10 cellular contexts compared by ENCODE assay signal in genomic region chr9:131661954-131662621, GRCh38.
DNase-seq lines count a peak whose midpoint lies in the region; ATAC-seq and TF ChIP-seq lines count a peak whose summit lies in the region.
"Had no signal": no experiment of that assay in that cellular context is flagged by ENCODE, and none has a peak within 500 bp of the region (broad histone marks: within the 10 kb centered on the region; RNA-seq: fewer than 3 reads in every experiment).

No MANE protein-coding gene starts in this region.

- DNase-seq in GM10248 (ENCODE audit: extremely low spot score) (peak; percentile 46), NOMO-1 treated with dmso at 0.1 percent for 144 hours (lab: John Stamatoyannopoulos, UW; ENCODE audit: unreplicated experiment) (no peak), NCI-H226 (no peak)
- peak; percentile 44 to 50 for DNase-seq in activated CD4-positive, alpha-beta T cell treated with anti-CD3 and anti-CD28 coated beads for 24 hours (ENCODE audit: low read depth in 2 of 2)
- DNase-seq in activated naive CD8-positive, alpha-beta T cell treated with anti-CD3 and anti-CD28 coated beads, Interleukin-2, amount 10 ng/mL, durations not matched to agents 7 days and 5 days, result no peak
- peak; percentile 32 to 55 for DNase-seq in stimulated activated CD4-positive, alpha-beta T cell treated with anti-CD3 and anti-CD28 coated beads, Interleukin-1b, Interleukin-23, amount 100 ng/mL, for 1 hour (ENCODE audit: low read depth in 2 of 2)
- DNase-seq: kidney, NCI-H2081 had no signal

- no peak for TF ChIP-seq CTCF in GM10248 (IDR thresholded peaks at IDR 0.05; ENCODE audit: control extremely low read depth, extremely low read depth, low read depth, missing control alignments)

- CTCF ChIA-PET in GM10248 (lab: Yijun Ruan, JAX), result interaction anchor here (1.0 to 2.2 kb wide), 2 partner anchors 10 to 20 kb away, joined by 3 to 6 read pairs; no protein-coding TSS in a partner anchor

- POLR2A ChIA-PET in GM10248 (lab: Yijun Ruan, JAX), result no interaction called here
- POLR2A ChIA-PET in activated naive CD8-positive, alpha-beta T cell treated with anti-CD3 and anti-CD28 coated beads, Interleukin-2, amount 10 ng/mL, durations not matched to agents 7 days and 5 days (lab: Charles Lee), result interaction anchor here (0.7 kb wide), 1 partner anchor 332 kb away, joined by 3 read pairs; no protein-coding TSS in a partner anchor

- H3K4me1 Mint-ChIP-seq in activated naive CD8-positive, alpha-beta T cell treated with anti-CD3 and anti-CD28 coated beads, Interleukin-2, amount 10 ng/mL, durations not matched to agents 7 days and 5 days, result peaks cover 56% of the 10 kb centered on the region

- H3K27ac Mint-ChIP-seq in activated naive CD8-positive, alpha-beta T cell treated with anti-CD3 and anti-CD28 coated beads, Interleukin-2, amount 10 ng/mL, durations not matched to agents 7 days and 5 days, result peak overlapping the region; percentile 19

- H3K4me3 Mint-ChIP-seq in activated naive CD8-positive, alpha-beta T cell treated with anti-CD3 and anti-CD28 coated beads, Interleukin-2, amount 10 ng/mL, durations not matched to agents 7 days and 5 days, result peak overlapping the region; percentile 21

- no peaks in the 10 kb centered on the region for H3K27me3 Mint-ChIP-seq in activated naive CD8-positive, alpha-beta T cell treated with anti-CD3 and anti-CD28 coated beads, Interleukin-2, amount 10 ng/mL, durations not matched to agents 7 days and 5 days

- ATAC-seq in activated naive CD8-positive, alpha-beta T cell treated with anti-CD3 and anti-CD28 coated beads, Interleukin-2, amount 10 ng/mL, durations not matched to agents 7 days and 5 days (ENCODE audit: low read depth), result peak; percentile 94
- ATAC-seq in HG03354 (IDR thresholded peaks at IDR 0.05; ENCODE audit: poor library complexity, severe bottlenecking, unreplicated experiment) (no peak), GM21737 (IDR thresholded peaks at IDR 0.05; ENCODE audit: unreplicated experiment) (no peak)

- peaks cover 1% of the 10 kb centered on the region for H3K9me3 Mint-ChIP-seq in activated naive CD8-positive, alpha-beta T cell treated with anti-CD3 and anti-CD28 coated beads, Interleukin-2, amount 10 ng/mL, durations not matched to agents 7 days and 5 days

- H3K36me3 Mint-ChIP-seq in activated naive CD8-positive, alpha-beta T cell treated with anti-CD3 and anti-CD28 coated beads, Interleukin-2, amount 10 ng/mL, durations not matched to agents 7 days and 5 days, result peaks cover 22% of the 10 kb centered on the region

Comparison
In these comparisons a context has a peak if more than half of its experiments do, and no peak if none do; other contexts are left out.
1. DNase-seq: peak in GM10248 (single experiment), activated CD4-positive, alpha-beta T cell treated with anti-CD3 and anti-CD28 coated beads for 24 hours (2 of 2) and stimulated activated CD4-positive, alpha-beta T cell treated with anti-CD3 and anti-CD28 coated beads, Interleukin-1b, Interleukin-23, amount 100 ng/mL, for 1 hour (2 of 2); none in activated naive CD8-positive, alpha-beta T cell treated with anti-CD3 and anti-CD28 coated beads, Interleukin-2, amount 10 ng/mL, durations not matched to agents 7 days and 5 days (single experiment), NOMO-1 treated with dmso at 0.1 percent for 144 hours (single experiment) and NCI-H226 (single experiment).